Comparison of ENCODE assay signal across 8 cellular contexts in the genomic region with DNA sequence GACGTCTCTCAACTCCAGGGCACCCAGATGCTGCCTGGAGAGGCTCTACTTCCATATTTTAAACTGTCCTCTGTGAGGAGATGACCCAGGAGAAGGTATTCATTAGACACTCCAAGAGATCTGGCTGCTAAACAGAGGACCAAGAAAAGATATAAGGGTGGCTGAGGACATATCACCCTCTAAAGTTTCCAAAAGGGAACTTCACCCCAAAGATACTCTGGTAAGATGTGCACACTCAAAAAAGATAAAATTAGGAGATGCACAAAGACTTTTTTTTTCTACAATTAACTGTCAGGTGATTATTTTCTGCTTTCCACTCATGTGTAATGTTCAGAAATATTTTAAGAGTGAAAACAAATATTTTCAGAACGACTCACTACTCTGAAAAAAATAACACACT. TPM values are rescaled to one million over a fixed set of nuclear protein-coding genes. Genes with fewer than 3 reads are reported as not detected.
DNase-seq lines count a peak whose midpoint lies in the region; ATAC-seq and TF ChIP-seq lines count a peak whose summit lies in the region.

No MANE protein-coding gene starts in this region.

- no peaks in the 10 kb centered on the region for H3K27me3 Mint-ChIP-seq in CD4-positive, alpha-beta T cell
- H3K27me3 Mint-ChIP-seq in IgD-negative memory B cell, result peaks cover 1% of the 10 kb centered on the region

- no peak overlapping the region for H3K27ac ChIP-seq in CD4-positive, alpha-beta T cell (ENCODE audit: low read depth, low read length)

- peak overlapping the region; percentile 69 for H3K4me3 ChIP-seq in mucosa of stomach (ENCODE audit: low read length)

- no peaks in the 10 kb centered on the region for H3K36me3 ChIP-seq in mucosa of stomach (ENCODE audit: control insufficient read depth, insufficient read depth, low read length)

- intact Hi-C loops in CD4-positive, alpha-beta T cell (cut with DNase I, micrococcal nuclease), result loop anchor here in 1 of 2 experiments (5.0 to 10.0 kb wide), 2 partner anchors 85 to 142 kb away; partner anchors contain the start of gene AHCTF1

- peak overlapping the region; percentile 93 for H3K4me3 Mint-ChIP-seq in CD4-positive, alpha-beta T cell
- H3K4me3 Mint-ChIP-seq in IgD-negative memory B cell, result peak overlapping the region; percentile 94 to 99 (median 96)

- no peaks in the 10 kb centered on the region for H3K9me3 ChIP-seq in CD4-positive, alpha-beta T cell (ENCODE audit: control insufficient read depth, low read length)
- no peaks in the 10 kb centered on the region for H3K9me3 ChIP-seq in mucosa of stomach (ENCODE audit: control insufficient read depth, low read length)

- TF ChIP-seq CTCF in CD4-positive, alpha-beta T cell (IDR thresholded peaks at IDR 0.05), result no peak

- H3K27ac Mint-ChIP-seq in CD4-positive, alpha-beta T cell, result peak overlapping the region; percentile 71
- H3K27ac Mint-ChIP-seq in IgD-negative memory B cell, result peak overlapping the region in 1 of 3 donors; percentile 89

- H3K4me1 Mint-ChIP-seq in CD4-positive, alpha-beta T cell (ENCODE audit: low read depth), result peaks cover 26% of the 10 kb centered on the region
- H3K4me1 Mint-ChIP-seq in IgD-negative memory B cell, result peaks cover 21 to 34% (median 28%) of the 10 kb centered on the region in 3 donors

- DNase-seq in CD4-positive, alpha-beta T cell, result no peak
- DNase-seq in amniotic epithelial cell (ENCODE audit: low read depth), result peak; percentile 18
- no peak for DNase-seq in middle frontal gyrus (ENCODE audit: extremely low spot score, low spot score)

- H3K9me3 Mint-ChIP-seq in CD4-positive, alpha-beta T cell, result peaks cover 3% of the 10 kb centered on the region
- peaks cover 0 to 6% (median 5%) of the 10 kb centered on the region in 3 donors for H3K9me3 Mint-ChIP-seq in IgD-negative memory B cell

- H3K27me3 ChIP-seq in CD4-positive, alpha-beta T cell (ENCODE audit: control insufficient read depth, insufficient read depth, low read length), result no peaks in the 10 kb centered on the region
- no peaks in the 10 kb centered on the region for H3K27me3 ChIP-seq in mucosa of stomach (ENCODE audit: control insufficient read depth, insufficient read depth, low read length)

- peaks cover 14% of the 10 kb centered on the region for H3K4me1 ChIP-seq in mucosa of stomach (ENCODE audit: control insufficient read depth, insufficient read depth, low read length)

- H3K36me3 Mint-ChIP-seq in CD4-positive, alpha-beta T cell (ENCODE audit: low read depth), result peaks cover 49% of the 10 kb centered on the region
- no peaks in the 10 kb centered on the region for H3K36me3 Mint-ChIP-seq in IgD-negative memory B cell

- ATAC-seq in CD4-positive, alpha-beta T cell (ENCODE audit: poor library complexity), result no peak
- ATAC-seq in HG02623 (IDR thresholded peaks at IDR 0.05; ENCODE audit: unreplicated experiment) (no peak), GM21717 (IDR thresholded peaks at IDR 0.05; ENCODE audit: unreplicated experiment) (no peak), GM21515 (IDR thresholded peaks at IDR 0.05; ENCODE audit: unreplicated experiment) (no peak)

- CTCF ChIA-PET in CD4-positive, alpha-beta T cell (lab: Charles Lee), result no interaction called here

- H3K9ac ChIP-seq in mucosa of stomach (ENCODE audit: low read length), result peak overlapping the region; percentile 91

- POLR2A ChIA-PET in CD4-positive, alpha-beta T cell (lab: Charles Lee), result no interaction called here

RNA-seq across cellular contexts. Expression of gene ZNF670, which starts 1.4 kb away (rescaled TPM):
- under 1 TPM; 0.16 to 0.28 TPM for total RNA-seq in CD4-positive, alpha-beta T cell
- 3.3 TPM for polyA plus RNA-seq in IgD-negative memory B cell

RNA-seq across cellular contexts. Expression of gene ZNF669, which starts 26.9 kb away (rescaled TPM):
- total RNA-seq in CD4-positive, alpha-beta T cell, result 10 to 100 TPM; 13.2 to 15.1 TPM
- polyA plus RNA-seq in IgD-negative memory B cell, result 26.5 TPM
